14 cellular contexts compared by ENCODE assay signal in the genomic region with DNA sequence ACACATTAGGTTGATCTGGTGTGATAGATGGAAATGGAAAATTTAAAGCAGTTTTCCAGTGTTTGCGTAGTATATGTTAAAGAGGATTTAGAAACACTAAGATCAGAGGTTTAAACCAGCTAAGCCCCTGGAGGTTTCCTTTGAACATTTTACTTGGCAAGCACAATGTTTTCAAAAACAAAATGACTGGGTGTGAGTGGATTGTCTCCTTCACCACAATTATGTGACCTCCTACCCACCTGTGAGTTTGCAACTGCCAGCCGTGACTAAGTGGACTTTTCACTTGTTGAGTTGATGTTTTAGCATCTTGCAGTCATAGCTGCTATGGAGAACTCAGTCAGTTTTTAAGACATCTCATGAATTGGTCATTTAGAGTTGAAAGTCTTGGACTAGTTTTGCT. TPM values are rescaled to one million over a fixed set of nuclear protein-coding genes. Genes with fewer than 3 reads are reported as not detected.
DNase-seq lines count a peak whose midpoint lies in the region; ATAC-seq and TF ChIP-seq lines count a peak whose summit lies in the region.
"Had no signal": no experiment of that assay in that cellular context is flagged by ENCODE, and none has a peak within 500 bp of the region (broad histone marks: within the 10 kb centered on the region; RNA-seq: fewer than 3 reads in every experiment).

No MANE protein-coding gene starts in this region.

- H2BK120ac ChIP-seq in mesenchymal stem cell (ENCODE audit: low read depth, low read length), result no peak overlapping the region

- in situ Hi-C loops in brain microvascular endothelial cell (cut with HindIII; ENCODE audit: low pct_ligation_motif_present, low sequenced_read_pairs), result loop anchor here (25.0 kb wide), 1 partner anchor 456 kb away; the partner anchor contains the start of gene NUF2

- no peak overlapping the region for H2BK5ac ChIP-seq in mesenchymal stem cell (ENCODE audit: low read depth, low read length, poor library complexity, severe bottlenecking)

- intact Hi-C loops in heart right ventricle (cut with DNase I), result loop anchor here in 3 of 10 donors (5.0 to 10.0 kb wide), 3 partner anchors 209 to 461 kb away; partner anchors contain the start of gene RGS4 (in 1 of the 3)

- no peak overlapping the region for H3K27ac Mint-ChIP-seq in WTC11
- H3K27ac Mint-ChIP-seq: T-cell had no signal

- H3K36me3 ChIP-seq in BJ (ENCODE audit: control insufficient read depth, insufficient read depth, low read length) (no peaks in the 10 kb centered on the region), KMS-11 (ENCODE audit: insufficient read depth) (no peaks in the 10 kb centered on the region), brain microvascular endothelial cell (replicated peaks) (no peaks in the 10 kb centered on the region), mesenchymal stem cell (ENCODE audit: control insufficient read depth in 1 of 2, insufficient read depth in 2 of 2, low read depth in 1 of 2, low read length in 2 of 2) (no peaks in the 10 kb centered on the region), heart right ventricle (no peaks in the 10 kb centered on the region)
- H3K36me3 ChIP-seq: suprapubic skin had no signal

- H3K27ac ChIP-seq in KMS-11 (peak overlapping the region; percentile 9; the same call in 1 of the 2 replicates), brain microvascular endothelial cell (peak overlapping the region; percentile 99), mesenchymal stem cell (ENCODE audit: low read length, poor library complexity, severe bottlenecking) (peak overlapping the region; percentile 90), heart right ventricle (no peak overlapping the region)
- H3K27ac ChIP-seq: suprapubic skin had no signal

- no peak overlapping the region for H3K18ac ChIP-seq in mesenchymal stem cell (ENCODE audit: low read depth in 1 of 2, low read length in 2 of 2)

- WGBS in mesenchymal stem cell, result 61% methylated on average over 2 of the region's 2 CpGs
- WGBS in heart right ventricle, 2 donors, result 90% methylated on average over 2 of the region's 2 CpGs

- H2BK12ac ChIP-seq in mesenchymal stem cell (ENCODE audit: low read length in 2 of 2), result no peak overlapping the region

- no peaks in the 10 kb centered on the region for H3K79me1 ChIP-seq in mesenchymal stem cell (replicated peaks; ENCODE audit: low read length, poor library complexity, severe bottlenecking)

- H2BK15ac ChIP-seq in mesenchymal stem cell (ENCODE audit: low read depth, poor library complexity, severe bottlenecking), result no peak overlapping the region

- no peak overlapping the region for H3K14ac ChIP-seq in mesenchymal stem cell (ENCODE audit: low read length in 2 of 2)

- peaks cover 35% of the 10 kb centered on the region for H3K4me1 ChIP-seq in KMS-11 (ENCODE audit: low read depth, poor library complexity, severe bottlenecking)
- peaks cover 7% of the 10 kb centered on the region for H3K4me1 ChIP-seq in mesenchymal stem cell (ENCODE audit: control insufficient read depth, insufficient read depth, low read depth, low read length)
- peaks cover 0 to 5% (median 0%) of the 10 kb centered on the region in 9 donors for H3K4me1 ChIP-seq in heart right ventricle
- H3K4me1 ChIP-seq: suprapubic skin had no signal

- no peak for ATAC-seq in WTC11
- no peak for ATAC-seq in heart right ventricle
- ATAC-seq: naive thymus-derived CD8-positive, alpha-beta T cell; T-cell had no signal

- peaks cover 1% of the 10 kb centered on the region; the same call in 1 of the 2 replicates for H3K9me3 Mint-ChIP-seq in WTC11
- H3K9me3 Mint-ChIP-seq: naive thymus-derived CD8-positive, alpha-beta T cell; T-cell had no signal

- CTCF ChIA-PET in BJ (lab: Yijun Ruan, JAX), result interaction anchor here (0.6 to 3.3 kb wide), 8 partner anchors 9 to 460 kb away, joined by 3 to 23 read pairs (median 6); partner anchors contain the start of gene RGS4
- CTCF ChIA-PET in WTC11 (lab: Charles Lee), result interaction anchor here (0.8 kb wide), 1 partner anchor 213 kb away, joined by 3 read pairs; no protein-coding TSS in a partner anchor

- no peak overlapping the region for H3K4me3 Mint-ChIP-seq in WTC11
- H3K4me3 Mint-ChIP-seq: naive thymus-derived CD8-positive, alpha-beta T cell; T-cell had no signal

- H3K36me3 Mint-ChIP-seq in WTC11, result no peaks in the 10 kb centered on the region
- H3K36me3 Mint-ChIP-seq: naive thymus-derived CD8-positive, alpha-beta T cell; T-cell had no signal

- H3K4me2 ChIP-seq in KMS-11 (peak overlapping the region; percentile 9; the same call in 1 of the 2 replicates), mesenchymal stem cell (ENCODE audit: low read length, poor library complexity, severe bottlenecking) (no peak overlapping the region)

- POLR2A ChIA-PET in BJ (lab: Charles Lee), result no interaction called here
- POLR2A ChIA-PET in WTC11 (lab: Charles Lee), result no interaction called here

- no peaks in the 10 kb centered on the region for H3K9me3 ChIP-seq in mesenchymal stem cell (ENCODE audit: control insufficient read depth, low read length)
- H3K9me3 ChIP-seq in heart right ventricle, result no peaks in the 10 kb centered on the region
- H3K9me3 ChIP-seq: suprapubic skin had no signal

- H4K91ac ChIP-seq in mesenchymal stem cell (ENCODE audit: low read length), result no peak overlapping the region

- H3K9ac ChIP-seq in KMS-11, result no peak overlapping the region
- H3K9ac ChIP-seq in mesenchymal stem cell (ENCODE audit: low read length), result peak overlapping the region; percentile 52

- no peak overlapping the region for H4K8ac ChIP-seq in mesenchymal stem cell (ENCODE audit: low read length)

- H3K4me3 ChIP-seq in BJ (ENCODE audit: low read depth, low read length) (no peak overlapping the region), KMS-11 (IDR thresholded peaks at IDR 0.05; ENCODE audit: insufficient read depth, low read depth, low read length) (no peak overlapping the region), brain microvascular endothelial cell (ENCODE audit: low read depth, low read length) (no peak overlapping the region), mesenchymal stem cell (ENCODE audit: insufficient read depth in 1 of 2, low read depth in 1 of 2, low read length in 2 of 2) (no peak overlapping the region), heart right ventricle (no peak overlapping the region)
- H3K4me3 ChIP-seq: suprapubic skin had no signal

- DNase-seq in BJ (ENCODE audit: low read depth), result peak; percentile 85
- DNase-seq in brain microvascular endothelial cell, result peak; percentile 96
- DNase-seq in mesenchymal stem cell, result peak; percentile 50
- no peak for DNase-seq in GM20000 (ENCODE audit: low spot score)
- DNase-seq in effector CD4-positive, alpha-beta T cell, result no peak
- no peak for DNase-seq in WTC11 (ENCODE audit: low spot score)
- DNase-seq in heart right ventricle, result no peak
- DNase-seq: COR-L47; naive thymus-derived CD8-positive, alpha-beta T cell; NCI-H1694; stimulated activated CD4-positive, alpha-beta T cell treated with anti-CD3 and anti-CD28 coated beads, Interleukin-2, amount 100 ng/mL, for 48 hours; T-cell had no signal

- no peak overlapping the region for H2AK5ac ChIP-seq in mesenchymal stem cell (ENCODE audit: low read length, severe bottlenecking)

- no peaks in the 10 kb centered on the region for H4K20me1 ChIP-seq in KMS-11 (ENCODE audit: insufficient read depth)

- H2AFZ ChIP-seq in KMS-11 (ENCODE audit: low read depth) (0 out of 2 replicates have a peak overlapping the region, but pooled peaks have one; percentile 0), mesenchymal stem cell (ENCODE audit: low read depth, low read length) (no peak overlapping the region)

- no peaks in the 10 kb centered on the region for H3K27me3 ChIP-seq in BJ (ENCODE audit: control insufficient read depth, insufficient read depth, low read length)
- H3K27me3 ChIP-seq in KMS-11 (ENCODE audit: insufficient read depth, low read depth), result no peaks in the 10 kb centered on the region
- H3K27me3 ChIP-seq in brain microvascular endothelial cell (replicated peaks), result no peaks in the 10 kb centered on the region
- H3K27me3 ChIP-seq in mesenchymal stem cell (ENCODE audit: control insufficient read depth in 1 of 2, insufficient read depth in 1 of 2, low read length in 2 of 2), result no peaks in the 10 kb centered on the region
- peaks cover 0 to 3% (median 0%) of the 10 kb centered on the region in 7 donors for H3K27me3 ChIP-seq in heart right ventricle

- no peak overlapping the region for H3K4ac ChIP-seq in mesenchymal stem cell (ENCODE audit: low read depth in 1 of 2, low read length in 2 of 2)

- H3K4me1 Mint-ChIP-seq in WTC11, result no peaks in the 10 kb centered on the region; the same call in 1 of the 2 replicates
- H3K4me1 Mint-ChIP-seq: naive thymus-derived CD8-positive, alpha-beta T cell; T-cell had no signal

- no peaks in the 10 kb centered on the region for H3K27me3 Mint-ChIP-seq in WTC11 (ENCODE audit: low read depth)

- no peaks in the 10 kb centered on the region for H3K79me2 ChIP-seq in KMS-11 (ENCODE audit: insufficient read depth, low read depth)

- TF ChIP-seq CTCF in BJ (IDR thresholded peaks at IDR 0.05; ENCODE audit: insufficient read depth, low read depth, low read length) (no peak), KMS-11 (conservative IDR thresholded peaks at IDR 0.05; ENCODE audit: low read depth, low read length) (no peak), brain microvascular endothelial cell (IDR thresholded peaks at IDR 0.05; ENCODE audit: low read depth, low read length, missing control alignments) (no peak), GM20000 (IDR thresholded peaks at IDR 0.05; ENCODE audit: extremely low read depth, missing control alignments) (no peak), WTC11 (IDR thresholded peaks at IDR 0.05) (no peak), heart right ventricle (IDR thresholded peaks at IDR 0.05) (no peak)

- H3K23ac ChIP-seq in mesenchymal stem cell (ENCODE audit: low read length in 2 of 2), result no peak overlapping the region

TF ChIP-seq in WTC11, 78 proteins besides CTCF, POLR2A, EP300 and RAD21 (continues in another document):
- TF ChIP-seq OVOL2 (CRISPR knock-in tag; IDR thresholded peaks at IDR 0.05; ENCODE audit: borderline replicate concordance) (no peak), ZNF671 (CRISPR knock-in tag; IDR thresholded peaks at IDR 0.05) (no peak), EMX1 (CRISPR knock-in tag; IDR thresholded peaks at IDR 0.05) (no peak), USF1 (CRISPR knock-in tag; IDR thresholded peaks at IDR 0.05) (no peak)

RNA-seq across cellular contexts. Expression of gene CCDC190, which starts 4.7 kb away (rescaled TPM):
- polyA plus RNA-seq in BJ (2011; rRNA removed) (0.31 and 0.55 TPM in 2 replicates), heart right ventricle (under 1 TPM; 0.07 to 0.29 TPM)
- polyA minus RNA-seq in BJ (2011; rRNA and poly(A)+ RNA removed), result 0.14 and 0.26 TPM in 2 replicates
- not detected for polyA plus RNA-seq in mesenchymal stem cell (2013, experiment 1 of 2)
- not detected for polyA plus RNA-seq in mesenchymal stem cell (2013, experiment 2 of 2)
- total RNA-seq in WTC11 (2021) (not detected in 3 replicates), heart right ventricle (1 to 10 TPM in 1 of 10 donors, under 1 TPM in 9; 0.15 to 1.2 (median 0.35) TPM)
- total RNA-seq: naive thymus-derived CD8-positive, alpha-beta T cell; suprapubic skin; T-cell had no signal
- polyA plus RNA-seq: naive thymus-derived CD8-positive, alpha-beta T cell had no signal

Comparison
In these comparisons a context has a peak if more than half of its experiments do, and no peak if none do; other contexts are left out.
1. DNase-seq: peak in BJ (single experiment), brain microvascular endothelial cell (single experiment) and mesenchymal stem cell (single experiment); none in GM20000 (single experiment), effector CD4-positive, alpha-beta T cell (single experiment), WTC11 (single experiment) and heart right ventricle (0 of 2).
2. H3K27ac ChIP-seq: peak in KMS-11 (single experiment), brain microvascular endothelial cell (single experiment) and mesenchymal stem cell (single experiment); none in heart right ventricle (0 of 10).